In genomic region chrX:71128915-71129765, GRCh38 we compare ENCODE assay signal across 9 cellular contexts. TPM values are rescaled to one million over a fixed set of nuclear protein-coding genes. Genes with fewer than 3 reads are reported as not detected.
A peak's percentile ranks its signal among the peaks of the same experiment; 100 is the strongest.
DNase-seq lines count a peak whose midpoint lies in the region; ATAC-seq and TF ChIP-seq lines count a peak whose summit lies in the region.
"Had no signal": no experiment of that assay in that cellular context is flagged by ENCODE, and none has a peak within 500 bp of the region (broad histone marks: within the 10 kb centered on the region; RNA-seq: fewer than 3 reads in every experiment).

No MANE protein-coding gene starts in this region.

- TF ChIP-seq CTCF in HFF-Myc (IDR thresholded peaks at IDR 0.05; ENCODE audit: low read depth, low read length, missing control alignments) (peak; percentile 80), epithelial cell of esophagus (IDR thresholded peaks at IDR 0.05; ENCODE audit: insufficient read depth, low read depth, low read length, missing control alignments) (peak; percentile 85)

- ATAC-seq in naive thymus-derived CD8-positive, alpha-beta T cell, result peak; percentile 94 to 95

- POLR2A ChIA-PET in naive thymus-derived CD8-positive, alpha-beta T cell (lab: Charles Lee), result interaction anchor here (1.3 to 6.4 kb wide), 5 partner anchors 11 to 31 kb away, joined by 3 to 58 read pairs (median 8); partner anchors contain the start of genes IL2RG and MED12

- H3K36me3 ChIP-seq in NT2/D1 (ENCODE audit: insufficient read depth, insufficient read length, low read length), result peaks cover 96% of the 10 kb centered on the region

- H3K4me1 Mint-ChIP-seq in naive thymus-derived CD8-positive, alpha-beta T cell, result peaks cover 16 to 26% (median 20%) of the 10 kb centered on the region in 4 donors

- peaks cover 0 to 80% (median 0%) of the 10 kb centered on the region in 3 donors for H3K36me3 Mint-ChIP-seq in naive thymus-derived CD8-positive, alpha-beta T cell

- H3K4me1 ChIP-seq in NT2/D1 (ENCODE audit: insufficient read depth, insufficient read length), result peaks cover 19% of the 10 kb centered on the region

- DNase-seq in ELR (ENCODE audit: low read depth), result peak; percentile 53
- no peak for DNase-seq in HFF-Myc (ENCODE audit: extremely low read depth, low read depth)
- DNase-seq in NT2/D1 (ENCODE audit: low read depth, low spot score), result no peak
- DNase-seq in activated T-cell treated with anti-CD3 and anti-CD28 coated beads for 24 hours (ENCODE audit: low read depth), result peak; percentile 49
- peak; percentile 57 for DNase-seq in epithelial cell of esophagus (ENCODE audit: low read depth)
- peak; percentile 61 to 86 (median 74) for DNase-seq in naive thymus-derived CD8-positive, alpha-beta T cell
- peak; percentile 58 for DNase-seq in stimulated activated naive CD4-positive, alpha-beta T cell treated with Interleukin-2 at 50 U/mL for 16 hours (lab: John Stamatoyannopoulos, UW)
- no peak for DNase-seq in NCI-H446 treated with DMSO at 0.1 percent for 48 hours (lab: John Stamatoyannopoulos, UW)

- H3K27ac Mint-ChIP-seq in naive thymus-derived CD8-positive, alpha-beta T cell, result peak overlapping the region; percentile 70 to 93 (median 84)

- H3K27me3 ChIP-seq in NT2/D1 (ENCODE audit: insufficient read depth, insufficient read length), result no peaks in the 10 kb centered on the region

- H3K9ac ChIP-seq in NT2/D1 (ENCODE audit: insufficient read length, low read depth), result peak overlapping the region; percentile 8

- H3K9me3 Mint-ChIP-seq in naive thymus-derived CD8-positive, alpha-beta T cell, result peaks cover 0 to 1% (median 0%) of the 10 kb centered on the region in 9 donors

- H3K27me3 Mint-ChIP-seq in naive thymus-derived CD8-positive, alpha-beta T cell, result no peaks in the 10 kb centered on the region

- H3K9me3 ChIP-seq in NT2/D1 (ENCODE audit: insufficient read depth, low read length), result no peaks in the 10 kb centered on the region

- H3K4me3 Mint-ChIP-seq in naive thymus-derived CD8-positive, alpha-beta T cell, result peak overlapping the region in 7 of 10 donors; percentile 3 to 60 (median 38)

- H3K4me3 ChIP-seq in HFF-Myc (replicated peaks; ENCODE audit: low read depth, low read length), result no peak overlapping the region
- no peak overlapping the region for H3K4me3 ChIP-seq in NT2/D1 (ENCODE audit: insufficient read length, low read depth)
- H3K4me3 ChIP-seq in epithelial cell of esophagus (ENCODE audit: low read length), result no peak overlapping the region

RNA-seq across cellular contexts. Expression of gene MED12, which starts 10.7 kb away (rescaled TPM):
- total RNA-seq in naive thymus-derived CD8-positive, alpha-beta T cell, result 10 to 100 TPM; 79.0 to 80.0 TPM
- 10 to 100 TPM in 2 of 3 donors, 1 to 10 TPM in 1; 6.6 to 17.0 (median 10.2) TPM for polyA plus RNA-seq in naive thymus-derived CD8-positive, alpha-beta T cell

RNA-seq across cellular contexts. Expression of gene NLGN3, which starts 15.5 kb away (rescaled TPM):
- 1 to 10 TPM; 2.7 to 3.1 TPM for total RNA-seq in naive thymus-derived CD8-positive, alpha-beta T cell
- polyA plus RNA-seq in naive thymus-derived CD8-positive, alpha-beta T cell, result under 1 TPM; 0.06 to 0.25 (median 0.14) TPM

RNA-seq across cellular contexts. Expression of gene IL2RG, which starts 17.8 kb away (rescaled TPM):
- 100 to 1,000 TPM; 286 to 301 TPM for total RNA-seq in naive thymus-derived CD8-positive, alpha-beta T cell
- 100 to 1,000 TPM; 920 to 951 (median 948) TPM for polyA plus RNA-seq in naive thymus-derived CD8-positive, alpha-beta T cell

RNA-seq across cellular contexts. Expression of gene CXorf65, which starts 22.6 kb away (rescaled TPM):
- 10 to 100 TPM; 39.6 to 40.4 TPM for total RNA-seq in naive thymus-derived CD8-positive, alpha-beta T cell
- polyA plus RNA-seq in naive thymus-derived CD8-positive, alpha-beta T cell, result 1 to 10 TPM in 1 of 3 donors, not detected in 2; 4.4 TPM
- total RNA-seq: glomerular endothelial cell had no signal

RNA-seq across cellular contexts. Expression of gene FOXO4, which starts 33.5 kb away (rescaled TPM):
- 10 to 100 TPM; 26.6 to 33.7 TPM for total RNA-seq in naive thymus-derived CD8-positive, alpha-beta T cell
- 1 to 10 TPM; 1.3 to 2.1 (median 1.7) TPM for polyA plus RNA-seq in naive thymus-derived CD8-positive, alpha-beta T cell

Comparison
In these comparisons a context has a peak if more than half of its experiments do, and no peak if none do; other contexts are left out.
1. DNase-seq: peak in ELR (single experiment), activated T-cell treated with anti-CD3 and anti-CD28 coated beads for 24 hours (single experiment), epithelial cell of esophagus (single experiment), naive thymus-derived CD8-positive, alpha-beta T cell (10 of 10) and stimulated activated naive CD4-positive, alpha-beta T cell treated with Interleukin-2 at 50 U/mL for 16 hours (single experiment); none in HFF-Myc (single experiment), NT2/D1 (single experiment) and NCI-H446 treated with DMSO at 0.1 percent for 48 hours (single experiment).